In genomic region chr16:67910162-67910561, GRCh38 we compare ENCODE assay signal across 9 cellular contexts. TPM values are rescaled to one million over a fixed set of nuclear protein-coding genes. Genes with fewer than 3 reads are reported as not detected.
DNase-seq lines count a peak whose midpoint lies in the region; ATAC-seq and TF ChIP-seq lines count a peak whose summit lies in the region.
"Had no signal": no experiment of that assay in that cellular context is flagged by ENCODE, and none has a peak within 500 bp of the region (broad histone marks: within the 10 kb centered on the region; RNA-seq: fewer than 3 reads in every experiment).

No MANE protein-coding gene starts in this region.

- TF ChIP-seq CTCF in fibroblast of lung (conservative IDR thresholded peaks at IDR 0.05 in 1 of 2, IDR thresholded peaks at IDR 0.05 in 1 of 2; ENCODE audit: low read depth in 1 of 2, low read length in 2 of 2), result no peak

- no peaks in the 10 kb centered on the region for H3K79me2 ChIP-seq in fibroblast of lung (ENCODE audit: control insufficient read depth, insufficient read depth, low read length)

- H3K4me1 ChIP-seq in fibroblast of lung (ENCODE audit: control insufficient read depth, extremely low read depth, insufficient read depth, low read length), result no peaks in the 10 kb centered on the region

- peak; percentile 57 to 65 for ATAC-seq in stimulated activated naive B cell treated with anti-CD40 and anti-IgM and Interleukin-4, amounts not matched to agents 10 μg/mL and 1 μg/mL and 100 μg/mL, for 72 hours (replicated peaks)

- DNase-seq in activated CD8-positive, alpha-beta memory T cell treated with anti-CD3 and anti-CD28 coated beads, Interleukin-2, amount 50 U/mL, for 48 hours, result peak; percentile 61
- no peak for DNase-seq in activated CD8-positive, alpha-beta memory T cell treated with anti-CD3 and anti-CD28 coated beads for 24 hours
- DNase-seq in RPMI8226 (peak; percentile 20), fibroblast of lung (ENCODE audit: low read depth in 2 of 2) (peak; percentile 38 to 65), H4 (ENCODE audit: low spot score) (no peak), NCI-H82 treated with DMSO at 0.1 percent for 48 hours (lab: John Stamatoyannopoulos, UW; ENCODE audit: unreplicated experiment) (no peak)
- DNase-seq in stimulated activated naive B cell treated with anti-CD40 and anti-IgM and Interleukin-4, amounts not matched to agents 10 μg/mL and 1 μg/mL and 100 μg/mL, for 72 hours, result no peak
- DNase-seq in stimulated activated naive CD4-positive, alpha-beta T cell treated with Interleukin-2 at 50 U/mL for 16 hours (lab: John Stamatoyannopoulos, UW), result no peak
- DNase-seq: stimulated activated CD4-positive, alpha-beta T cell treated with anti-CD3 and anti-CD28 coated beads, Interleukin-15, amount 100 ng/mL, for 24 hours had no signal

- H3K4me1 Mint-ChIP-seq in stimulated activated naive B cell treated with anti-CD40 and anti-IgM and Interleukin-4, amounts not matched to agents 10 μg/mL and 1 μg/mL and 100 μg/mL, for 72 hours, result peaks cover 14 to 16% of the 10 kb centered on the region in 2 donors

- H3K9me3 ChIP-seq in fibroblast of lung (ENCODE audit: control insufficient read depth, insufficient read depth, low read depth, low read length), result no peaks in the 10 kb centered on the region

- H3K4me3 Mint-ChIP-seq in stimulated activated naive B cell treated with anti-CD40 and anti-IgM and Interleukin-4, amounts not matched to agents 10 μg/mL and 1 μg/mL and 100 μg/mL, for 72 hours, result no peak overlapping the region

- H3K27ac Mint-ChIP-seq in stimulated activated naive B cell treated with anti-CD40 and anti-IgM and Interleukin-4, amounts not matched to agents 10 μg/mL and 1 μg/mL and 100 μg/mL, for 72 hours, result no peak overlapping the region

- no peak overlapping the region for H3K4me2 ChIP-seq in fibroblast of lung (ENCODE audit: extremely low read depth, insufficient read depth, low read length)

- no peaks in the 10 kb centered on the region for H3K27me3 ChIP-seq in fibroblast of lung (ENCODE audit: control insufficient read depth, insufficient read depth, low read length)

- peaks cover 21 to 43% of the 10 kb centered on the region in 2 donors for H3K36me3 Mint-ChIP-seq in stimulated activated naive B cell treated with anti-CD40 and anti-IgM and Interleukin-4, amounts not matched to agents 10 μg/mL and 1 μg/mL and 100 μg/mL, for 72 hours

- H4K20me1 ChIP-seq in fibroblast of lung (ENCODE audit: control insufficient read depth, extremely low read depth, insufficient read depth, low read length), result no peaks in the 10 kb centered on the region

- H3K36me3 ChIP-seq in fibroblast of lung (ENCODE audit: control insufficient read depth, insufficient read depth, low read length), result peaks cover 9% of the 10 kb centered on the region

- H2AFZ ChIP-seq in fibroblast of lung (ENCODE audit: low read length), result no peak overlapping the region

- H3K27ac ChIP-seq in fibroblast of lung (ENCODE audit: insufficient read depth, low read length), result peak overlapping the region; percentile 16

- H3K27me3 Mint-ChIP-seq in stimulated activated naive B cell treated with anti-CD40 and anti-IgM and Interleukin-4, amounts not matched to agents 10 μg/mL and 1 μg/mL and 100 μg/mL, for 72 hours, result no peaks in the 10 kb centered on the region

- no peaks in the 10 kb centered on the region for H3K9me3 Mint-ChIP-seq in stimulated activated naive B cell treated with anti-CD40 and anti-IgM and Interleukin-4, amounts not matched to agents 10 μg/mL and 1 μg/mL and 100 μg/mL, for 72 hours

- H3K9ac ChIP-seq in fibroblast of lung (ENCODE audit: insufficient read depth, low read length), result no peak overlapping the region

- no peak overlapping the region for H3K4me3 ChIP-seq in fibroblast of lung (replicated peaks in 1 of 4; ENCODE audit: control extremely low read depth in 1 of 4, insufficient read depth in 1 of 4, low read depth in 3 of 4, low read length in 4 of 4)

RNA-seq across cellular contexts. Expression of gene PSKH1, which starts 17.1 kb away (rescaled TPM):
- total RNA-seq in fibroblast of lung, result 11.8 and 13.4 TPM in 2 replicates
- polyA plus RNA-seq in fibroblast of lung, result 14.2 and 15.4 TPM in 2 replicates
- polyA plus RNA-seq in fibroblast of lung (2012), result 19.0 and 19.4 TPM in 2 replicates
- 71.1 and 74.2 TPM in 2 replicates for polyA minus RNA-seq in fibroblast of lung (ENCODE audit: low replicate concordance)
- 7.7 and 8.1 TPM in 2 replicates for total RNA-seq in H4 (2014; rRNA removed; shearing (Covaris generic))

RNA-seq across cellular contexts. Expression of gene CTRL, which starts 21.5 kb away (rescaled TPM):
- 0.26 and 0.33 TPM in 2 replicates for total RNA-seq in fibroblast of lung
- polyA plus RNA-seq in fibroblast of lung, result 0.14 and 0.53 TPM in 2 replicates
- 0.24 and 0.41 TPM in 2 replicates for polyA plus RNA-seq in fibroblast of lung (2012)
- 15.6 TPM in 1 of 2 replicates, not detected in the other for polyA minus RNA-seq in fibroblast of lung (ENCODE audit: low replicate concordance)
- total RNA-seq in H4 (2014; rRNA removed; shearing (Covaris generic)), result 0.25 TPM in 1 of 2 replicates, not detected in the other

RNA-seq across cellular contexts. Expression of gene NRN1L, which starts 25.5 kb away (rescaled TPM):
- 0.17 TPM in 1 of 2 replicates, not detected in the other for total RNA-seq in fibroblast of lung
- polyA plus RNA-seq in fibroblast of lung, result 0.09 and 0.10 TPM in 2 replicates
- polyA plus RNA-seq in fibroblast of lung (2012), result 0.36 TPM in 1 of 2 replicates, not detected in the other
- polyA minus RNA-seq in fibroblast of lung (ENCODE audit: low replicate concordance), result not detected in 2 replicates
- total RNA-seq in H4 (2014; rRNA removed; shearing (Covaris generic)), result not detected in 2 replicates

RNA-seq across cellular contexts. Expression of gene PSMB10, which starts 26.5 kb away (rescaled TPM):
- total RNA-seq in fibroblast of lung, result 53.2 and 66.9 TPM in 2 replicates
- polyA plus RNA-seq in fibroblast of lung, result 18.1 and 21.7 TPM in 2 replicates
- 75.0 and 77.6 TPM in 2 replicates for polyA plus RNA-seq in fibroblast of lung (2012)
- 20.7 and 24.4 TPM in 2 replicates for polyA minus RNA-seq in fibroblast of lung (ENCODE audit: low replicate concordance)
- 48.7 and 65.7 TPM in 2 replicates for total RNA-seq in H4 (2014; rRNA removed; shearing (Covaris generic))

RNA-seq across cellular contexts. Expression of gene LCAT, which starts 33.8 kb away (rescaled TPM):
- 3.3 and 6.4 TPM in 2 replicates for total RNA-seq in fibroblast of lung
- 4.5 and 5.8 TPM in 2 replicates for polyA plus RNA-seq in fibroblast of lung
- polyA plus RNA-seq in fibroblast of lung (2012), result 11.6 and 12.1 TPM in 2 replicates
- polyA minus RNA-seq in fibroblast of lung (ENCODE audit: low replicate concordance), result 6.0 and 26.2 TPM in 2 replicates
- 1.1 TPM in 1 of 2 replicates, not detected in the other for total RNA-seq in H4 (2014; rRNA removed; shearing (Covaris generic))

Comparison
In these comparisons a context has a peak if more than half of its experiments do, and no peak if none do; other contexts are left out.
1. DNase-seq: peak in activated CD8-positive, alpha-beta memory T cell treated with anti-CD3 and anti-CD28 coated beads, Interleukin-2, amount 50 U/mL, for 48 hours (single experiment), RPMI8226 (single experiment) and fibroblast of lung (2 of 2); none in activated CD8-positive, alpha-beta memory T cell treated with anti-CD3 and anti-CD28 coated beads for 24 hours (single experiment), stimulated activated naive B cell treated with anti-CD40 and anti-IgM and Interleukin-4, amounts not matched to agents 10 μg/mL and 1 μg/mL and 100 μg/mL, for 72 hours (single experiment), H4 (single experiment), stimulated activated naive CD4-positive, alpha-beta T cell treated with Interleukin-2 at 50 U/mL for 16 hours (single experiment) and NCI-H82 treated with DMSO at 0.1 percent for 48 hours (single experiment).